ENCODE assay signal across 13 cellular contexts in genomic region chr16:75486666-75487313, GRCh38.
DNase-seq lines count a peak whose midpoint lies in the region; ATAC-seq and TF ChIP-seq lines count a peak whose summit lies in the region.
"Had no signal": no experiment of that assay in that cellular context is flagged by ENCODE, and none has a peak within 500 bp of the region (broad histone marks: within the 10 kb centered on the region; RNA-seq: fewer than 3 reads in every experiment).

No MANE protein-coding gene starts in this region.

- peak overlapping the region in 1 of 2 donors; percentile 27 for H3K27ac Mint-ChIP-seq in stimulated activated naive CD8-positive, alpha-beta T cell treated with anti-CD3 and anti-CD28 coated beads, Interleukin-15, amount 100 ng/mL, for 72 hours

- intact Hi-C loops in tibial artery (cut with DNase I; ENCODE audit: low total_unique reads) = no loop called here

- no peaks in the 10 kb centered on the region for H3K9me3 Mint-ChIP-seq in stimulated activated naive CD8-positive, alpha-beta T cell treated with anti-CD3 and anti-CD28 coated beads, Interleukin-15, amount 100 ng/mL, for 72 hours
- H3K9me3 Mint-ChIP-seq: neural crest cell had no signal

- H3K27ac ChIP-seq in tibial artery = no peak overlapping the region

- peak; percentile 26 for ATAC-seq in stimulated activated naive CD8-positive, alpha-beta T cell treated with anti-CD3 and anti-CD28 coated beads, Interleukin-15, Interleukin-2, amounts not matched to agents 100 U/mL and 50 U/mL, for 24 hours
- no peak for ATAC-seq in stimulated activated naive CD8-positive, alpha-beta T cell treated with anti-CD3 and anti-CD28 coated beads, Interleukin-15, amount 100 ng/mL, for 72 hours
- ATAC-seq in HG02588 (IDR thresholded peaks at IDR 0.05; ENCODE audit: unreplicated experiment) (peak; percentile 65), HG03575 (IDR thresholded peaks at IDR 0.05; ENCODE audit: extremely low read depth, insufficient number of reproducible peaks, low FRiP score, unreplicated experiment) (peak; percentile 61)

- no peaks in the 10 kb centered on the region for H3K36me3 ChIP-seq in tibial artery

- H3K4me1 ChIP-seq in tibial artery = no peaks in the 10 kb centered on the region

- no peak for TF ChIP-seq CTCF in tibial artery (IDR thresholded peaks at IDR 0.05)

- in situ Hi-C loops in ACHN (cut with HindIII; ENCODE audit: low pct_ligation_motif_present, low pct_unique_long_range_greater_than_20kb, low sequenced_read_pairs) = no loop called here

- peaks cover 16% of the 10 kb centered on the region for H3K27me3 Mint-ChIP-seq in stimulated activated naive CD8-positive, alpha-beta T cell treated with anti-CD3 and anti-CD28 coated beads, Interleukin-15, amount 100 ng/mL, for 72 hours

- DNase-seq in stimulated activated naive CD8-positive, alpha-beta T cell treated with anti-CD3 and anti-CD28 coated beads, Interleukin-15, Interleukin-2, amounts not matched to agents 100 U/mL and 50 U/mL, for 24 hours = no peak
- DNase-seq in stimulated activated naive CD8-positive, alpha-beta T cell treated with anti-CD3 and anti-CD28 coated beads, Interleukin-15, amount 100 ng/mL, for 72 hours = no peak
- no peak for DNase-seq in NCI-H187 (lab: John Stamatoyannopoulos, UW)
- no peak for DNase-seq in tibial artery
- DNase-seq in NCI-H524 (lab: John Stamatoyannopoulos, UW) = no peak
- DNase-seq in ACHN = no peak
- DNase-seq: aorta; NCI-H446; stimulated activated CD4-positive, alpha-beta T cell treated with anti-CD3 and anti-CD28 coated beads, Interleukin-12 subunit alpha, Interleukin-12 subunit beta, amount 100 ng/mL, for 4 hours; stimulated activated naive CD4-positive, alpha-beta T cell treated with Interleukin-2 at 50 U/mL for 16 hours had no signal

- H3K27me3 ChIP-seq in tibial artery = no peaks in the 10 kb centered on the region

- no peaks in the 10 kb centered on the region for H3K4me1 Mint-ChIP-seq in stimulated activated naive CD8-positive, alpha-beta T cell treated with anti-CD3 and anti-CD28 coated beads, Interleukin-15, amount 100 ng/mL, for 72 hours
- H3K4me1 Mint-ChIP-seq: neural crest cell had no signal

- no peaks in the 10 kb centered on the region for H3K9me3 ChIP-seq in tibial artery

- no peak overlapping the region for H3K4me3 ChIP-seq in tibial artery

- no peak overlapping the region for H3K4me3 Mint-ChIP-seq in stimulated activated naive CD8-positive, alpha-beta T cell treated with anti-CD3 and anti-CD28 coated beads, Interleukin-15, amount 100 ng/mL, for 72 hours
- H3K4me3 Mint-ChIP-seq: neural crest cell had no signal
